In genomic region chr5:1708592-1709141, GRCh38 we compare ENCODE assay signal across 31 cellular contexts.
A peak's percentile ranks its signal among the peaks of the same experiment; 100 is the strongest.
DNase-seq lines count a peak whose midpoint lies in the region; ATAC-seq and TF ChIP-seq lines count a peak whose summit lies in the region.
"Had no signal": no experiment of that assay in that cellular context is flagged by ENCODE, and none has a peak within 500 bp of the region (broad histone marks: within the 10 kb centered on the region; RNA-seq: fewer than 3 reads in every experiment).

No MANE protein-coding gene starts in this region.

- ATAC-seq in Right ventricle myocardium inferior = no peak
- ATAC-seq: CD8-positive, alpha-beta T cell; foreskin keratinocyte; heart right ventricle; left cardiac atrium had no signal

- TF ChIP-seq CTCF in right atrium auricular region (IDR thresholded peaks at IDR 0.05) (no peak), endodermal cell (conservative IDR thresholded peaks at IDR 0.05) (no peak), neural crest cell (conservative IDR thresholded peaks at IDR 0.05) (no peak), glutamatergic neuron (IDR thresholded peaks at IDR 0.05; ENCODE audit: partially characterized antibody, unreplicated experiment) (no peak)

- H3K27ac Mint-ChIP-seq in endodermal cell = no peak overlapping the region
- H3K27ac Mint-ChIP-seq in neural crest cell (ENCODE audit: unreplicated experiment) = no peak overlapping the region
- no peak overlapping the region for H3K27ac Mint-ChIP-seq in glutamatergic neuron (ENCODE audit: unreplicated experiment)
- peak overlapping the region in 1 of 8 donors; percentile 40 for H3K27ac Mint-ChIP-seq in CD8-positive, alpha-beta memory T cell

- H3K4me3 Mint-ChIP-seq in endodermal cell (peak overlapping the region; percentile 60), neural crest cell (peak overlapping the region; percentile 75), glutamatergic neuron (ENCODE audit: unreplicated experiment) (no peak overlapping the region)
- H3K4me3 Mint-ChIP-seq in CD8-positive, alpha-beta memory T cell = peak overlapping the region in 1 of 7 donors; percentile 13
- H3K4me3 Mint-ChIP-seq: central memory CD8-positive, alpha-beta T cell had no signal

- H3K27ac ChIP-seq in right atrium auricular region (no peak overlapping the region), endodermal cell (ENCODE audit: low read depth, low read length) (no peak overlapping the region)
- H3K27ac ChIP-seq in CD8-positive, alpha-beta memory T cell (ENCODE audit: low read depth, low read length) = no peak overlapping the region
- H3K27ac ChIP-seq: A549, adrenal gland, esophagus squamous epithelium, foreskin keratinocyte, heart right ventricle, VCaP had no signal

- no peak overlapping the region for H3K9ac ChIP-seq in endodermal cell (ENCODE audit: extremely low read depth, low read length, poor library complexity, severe bottlenecking)

- H3K4me1 Mint-ChIP-seq in endodermal cell = peaks cover 10% of the 10 kb centered on the region
- peaks cover 18% of the 10 kb centered on the region for H3K4me1 Mint-ChIP-seq in neural crest cell
- peaks cover 8% of the 10 kb centered on the region for H3K4me1 Mint-ChIP-seq in glutamatergic neuron (ENCODE audit: low read depth, unreplicated experiment)
- peaks cover 5 to 9% (median 7%) of the 10 kb centered on the region in 3 donors for H3K4me1 Mint-ChIP-seq in CD8-positive, alpha-beta memory T cell
- H3K4me1 Mint-ChIP-seq: central memory CD8-positive, alpha-beta T cell had no signal

- POLR2A ChIA-PET in CD8-positive, alpha-beta memory T cell (lab: Charles Lee) = no interaction called here

- WGBS in endodermal cell (ENCODE audit: insufficient coverage in 1 of 2, insufficient read length in 1 of 2), 2 experiments = 84 to 95% methylated on average over 3 to 7 of the region's 7 CpGs

- H3K36me3 ChIP-seq in right atrium auricular region (no peaks in the 10 kb centered on the region), endodermal cell (ENCODE audit: control insufficient read depth, insufficient read depth, low read length) (no peaks in the 10 kb centered on the region)
- no peaks in the 10 kb centered on the region for H3K36me3 ChIP-seq in CD8-positive, alpha-beta memory T cell (ENCODE audit: insufficient read depth, low read length)
- H3K36me3 ChIP-seq: adrenal gland, esophagus squamous epithelium, HAP-1, heart right ventricle had no signal

- no peak overlapping the region for H3K4me3 ChIP-seq in right atrium auricular region
- H3K4me3 ChIP-seq in endodermal cell (ENCODE audit: low read length) = no peak overlapping the region
- H3K4me3 ChIP-seq in CD8-positive, alpha-beta memory T cell (ENCODE audit: low read length) = no peak overlapping the region
- H3K4me3 ChIP-seq: A549, adrenal gland, esophagus squamous epithelium, HAP-1, heart right ventricle had no signal

- H3K9me3 Mint-ChIP-seq in endodermal cell (peaks cover 2% of the 10 kb centered on the region), neural crest cell (no peaks in the 10 kb centered on the region), glutamatergic neuron (ENCODE audit: unreplicated experiment) (peaks cover 3% of the 10 kb centered on the region)
- H3K9me3 Mint-ChIP-seq in CD8-positive, alpha-beta memory T cell = peaks cover 0 to 1% (median 0%) of the 10 kb centered on the region in 5 donors
- H3K9me3 Mint-ChIP-seq: CD8-positive, alpha-beta T cell; central memory CD8-positive, alpha-beta T cell had no signal

- CTCF ChIA-PET in CD8-positive, alpha-beta memory T cell (lab: Charles Lee) = no interaction called here

- H3K36me3 Mint-ChIP-seq in endodermal cell (ENCODE audit: low read depth) (no peaks in the 10 kb centered on the region), neural crest cell (ENCODE audit: low read depth) (no peaks in the 10 kb centered on the region), glutamatergic neuron (ENCODE audit: unreplicated experiment) (no peaks in the 10 kb centered on the region)
- no peaks in the 10 kb centered on the region for H3K36me3 Mint-ChIP-seq in CD8-positive, alpha-beta memory T cell
- H3K36me3 Mint-ChIP-seq: CD8-positive, alpha-beta T cell had no signal

- H3K4me1 ChIP-seq in right atrium auricular region (no peaks in the 10 kb centered on the region), endodermal cell (ENCODE audit: control insufficient read depth, insufficient read depth, low read length) (peaks cover 5% of the 10 kb centered on the region)
- no peaks in the 10 kb centered on the region for H3K4me1 ChIP-seq in CD8-positive, alpha-beta memory T cell (ENCODE audit: insufficient read depth, low read length)
- H3K4me1 ChIP-seq: A549, adrenal gland, esophagus squamous epithelium, foreskin keratinocyte, HAP-1, heart right ventricle had no signal

- no peaks in the 10 kb centered on the region for H3K27me3 ChIP-seq in right atrium auricular region
- no peaks in the 10 kb centered on the region for H3K27me3 ChIP-seq in endodermal cell (ENCODE audit: control insufficient read depth, insufficient read depth, low read length, poor library complexity, severe bottlenecking)
- no peaks in the 10 kb centered on the region for H3K27me3 ChIP-seq in CD8-positive, alpha-beta memory T cell (ENCODE audit: insufficient read depth, low read length, poor library complexity, severe bottlenecking)
- H3K27me3 ChIP-seq: adrenal gland, foreskin keratinocyte had no signal

- intact Hi-C loops in Right ventricle myocardium inferior (cut with DNase I) = no loop called here

- DNase-seq in right atrium auricular region (ENCODE audit: low spot score) (peak; percentile 38), Right ventricle myocardium inferior (ENCODE audit: missing footprints) (no peak), endodermal cell (no peak), neural crest cell (ENCODE audit: low read depth, low spot score) (no peak), glutamatergic neuron (no peak), NCI-H526 treated with DMSO at 0.1 percent for 48 hours (lab: John Stamatoyannopoulos, UW) (no peak)
- no peak for DNase-seq in activated CD4-positive, alpha-beta T cell treated with anti-CD3 and anti-CD28 coated beads, Interleukin-2, amount 50 U/mL, for 48 hours
- no peak for DNase-seq in CD8-positive, alpha-beta memory T cell
- DNase-seq: activated CD4-positive, alpha-beta T cell treated with anti-CD3 and anti-CD28 coated beads for 48 hours; activated gamma-delta T cell; activated T-cell treated with anti-CD3 and anti-CD28 coated beads, Interleukin-2, amount 50 U/mL, for 1 hour; adrenal gland; AML-193; CD8-positive, alpha-beta T cell; dermis blood vessel endothelial cell; DMS 273 treated with DMSO at 0.1 percent for 48 hours; esophagus squamous epithelium; foreskin keratinocyte; heart right ventricle; left cardiac atrium; NCI-H1436 treated with DMSO at 0.1 percent for 48 hours; NCI-H2081 treated with DMSO at 0.1 percent for 48 hours; NCI-H226; NCI-H69; SHP77 treated with DMSO at 0.1 percent for 48 hours; stimulated activated naive CD4-positive, alpha-beta T cell; T1000 had no signal

- H3K27me3 Mint-ChIP-seq in endodermal cell (ENCODE audit: insufficient read depth) (peaks cover 10% of the 10 kb centered on the region), neural crest cell (ENCODE audit: low read depth) (no peaks in the 10 kb centered on the region), glutamatergic neuron (ENCODE audit: unreplicated experiment) (peaks cover 3% of the 10 kb centered on the region)
- peaks cover 19 to 40% of the 10 kb centered on the region in 2 donors for H3K27me3 Mint-ChIP-seq in CD8-positive, alpha-beta memory T cell

- H3K9me3 ChIP-seq in right atrium auricular region (no peaks in the 10 kb centered on the region), endodermal cell (ENCODE audit: control insufficient read depth, low read length) (no peaks in the 10 kb centered on the region)
- no peaks in the 10 kb centered on the region for H3K9me3 ChIP-seq in CD8-positive, alpha-beta memory T cell (ENCODE audit: low read length)
- H3K9me3 ChIP-seq: A549, adrenal gland, esophagus squamous epithelium, HAP-1, heart right ventricle had no signal
